8 cellular contexts compared by ENCODE assay signal in the genomic region with DNA sequence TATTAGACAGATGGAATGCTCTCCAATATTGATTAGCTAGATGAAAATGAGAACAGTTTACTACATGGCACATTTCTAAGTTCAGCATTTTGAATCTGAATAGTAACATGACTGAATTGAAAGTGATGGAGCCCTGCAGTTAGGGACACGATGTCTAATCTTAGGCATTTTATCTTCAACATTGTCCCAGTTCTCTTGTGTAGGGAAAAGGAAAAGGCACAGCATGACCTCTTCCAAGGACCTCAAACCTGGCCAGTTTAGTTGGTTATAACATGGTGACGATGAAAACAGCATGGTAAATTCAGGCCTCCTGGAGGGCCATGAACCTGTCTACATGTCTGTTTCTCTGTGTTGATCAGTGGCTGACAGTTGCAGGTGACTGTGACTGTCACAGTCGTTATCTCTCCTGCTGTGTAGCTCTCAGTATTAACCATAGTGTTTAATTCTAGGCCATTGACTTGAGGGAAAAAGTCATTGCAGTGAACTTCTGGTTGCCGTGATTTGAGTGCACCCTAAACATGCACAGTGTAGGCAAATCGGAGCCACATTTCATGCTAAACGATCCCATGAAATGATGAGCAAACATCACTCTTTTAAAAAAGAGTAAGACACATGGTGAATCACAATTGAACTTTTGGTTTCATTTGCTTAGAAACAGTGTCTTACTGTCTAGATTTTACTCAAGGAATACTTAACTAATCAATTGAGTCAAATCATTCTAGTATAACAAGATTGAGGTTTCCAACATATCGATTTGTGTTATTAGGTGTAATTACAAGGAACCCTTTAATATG.
A peak's percentile ranks its signal among the peaks of the same experiment; 100 is the strongest.
DNase-seq lines count a peak whose midpoint lies in the region; ATAC-seq, FAIRE-seq and TF ChIP-seq lines count a peak whose summit lies in the region.

No MANE protein-coding gene starts in this region.

- ATAC-seq in GM19395 (IDR thresholded peaks at IDR 0.05; ENCODE audit: unreplicated experiment) = peak; percentile 69
- ATAC-seq in HG03097 (IDR thresholded peaks at IDR 0.05; ENCODE audit: low FRiP score, unreplicated experiment) = peak; percentile 49

- H3K9me3 Mint-ChIP-seq in Calu3 (ENCODE audit: low read depth, unreplicated experiment) = no peaks in the 10 kb centered on the region

- no peaks in the 10 kb centered on the region for H3K27me3 Mint-ChIP-seq in Calu3 (ENCODE audit: unreplicated experiment)

- CTCF ChIA-PET in Calu3 (lab: Charles Lee) = no interaction called here

- H3K4me1 Mint-ChIP-seq in Calu3 (ENCODE audit: low read depth, unreplicated experiment) = peaks cover 8% of the 10 kb centered on the region

- FAIRE-seq in D721Med (lab: Jason Lieb, UNC) = no peak

- H3K4me3 ChIP-seq in GM08714 (ENCODE audit: low read length) = peak overlapping the region; percentile 43; the same call in 1 of the 2 replicates

- TF ChIP-seq CTCF in Calu3 (IDR thresholded peaks at IDR 0.05; ENCODE audit: unreplicated experiment) = no peak
- TF ChIP-seq CTCF in D721Med (IDR thresholded peaks at IDR 0.05; ENCODE audit: insufficient read depth, missing control alignments) = no peak

- H3K27ac Mint-ChIP-seq in Calu3 (ENCODE audit: unreplicated experiment) = no peak overlapping the region

- H3K4me3 Mint-ChIP-seq in Calu3 (ENCODE audit: low read depth, unreplicated experiment) = no peak overlapping the region

- BruUV-seq in Calu3 (replicated peaks; lab: Mats Ljungman, UMichigan) = no TSS peak

- H3K36me3 Mint-ChIP-seq in Calu3 (ENCODE audit: insufficient read depth, unreplicated experiment) = no peaks in the 10 kb centered on the region

- intact Hi-C loops in Calu3 (cut with micrococcal nuclease; ENCODE audit: unreplicated experiment) = no loop called here

- DNase-seq in activated naive CD4-positive, alpha-beta T cell treated with anti-CD3 and anti-CD28 coated beads, Interleukin-2, amount 50 U/mL, for 16 hours = peak; percentile 13
- DNase-seq in Calu3 (no peak), NCI-H1930 (lab: John Stamatoyannopoulos, UW) (no peak), D721Med (ENCODE audit: insufficient read length, low spot score) (no peak), dermis blood vessel endothelial cell (no peak)
